8 cellular contexts compared by ENCODE assay signal in genomic region chr18:59899298-59900221, GRCh38. TPM values are rescaled to one million over a fixed set of nuclear protein-coding genes. Genes with fewer than 3 reads are reported as not detected.
A peak's percentile ranks its signal among the peaks of the same experiment; 100 is the strongest.
DNase-seq lines count a peak whose midpoint lies in the region; ATAC-seq and TF ChIP-seq lines count a peak whose summit lies in the region.

Gene PMAIP1, plus strand, starts transcription at chr18:59899996. Its CDS starts 182 bp downstream, at chr18:59900178.

- peak; percentile 63 for ATAC-seq in GM21619 (IDR thresholded peaks at IDR 0.05; ENCODE audit: unreplicated experiment)

- peak; percentile 77 for TF ChIP-seq POLR2A in erythroblast (IDR thresholded peaks at IDR 0.05; ENCODE audit: low read length)

- H3K36me3 ChIP-seq in muscle layer of duodenum (ENCODE audit: control insufficient read depth in 1 of 2, insufficient read depth in 2 of 2, low read length in 2 of 2), result no peaks in the 10 kb centered on the region

- H3K9me3 ChIP-seq in muscle layer of duodenum (ENCODE audit: control insufficient read depth in 1 of 2, low read length in 2 of 2), result no peaks in the 10 kb centered on the region

- DNase-seq in DMS114 treated with DMSO at 0.1 percent for 48 hours (lab: John Stamatoyannopoulos, UW; ENCODE audit: unreplicated experiment) (peak; percentile 60), OCI-M2 (lab: John Stamatoyannopoulos, UW; ENCODE audit: unreplicated experiment) (peak; percentile 32), activated T-cell treated with anti-CD3 and anti-CD28 coated beads for 24 hours (ENCODE audit: low read depth) (peak; percentile 82), erythroblast (lab: John Stamatoyannopoulos, UW) (peak; percentile 89 to 93)
- peak; percentile 64 for DNase-seq in Jurkat, Clone E6-1 (ENCODE audit: low read depth, low spot score)
- peak; percentile 77 to 85 for DNase-seq in stimulated activated CD8-positive, alpha-beta memory T cell treated with anti-CD3 and anti-CD28 coated beads, Interleukin-7, amount 100 ng/mL, for 4 hours (ENCODE audit: low read depth in 2 of 2)

- peak within 1 kb of the TSS; percentile 81 for H3K27ac ChIP-seq in muscle layer of duodenum (ENCODE audit: low read length)

- H3K4me3 ChIP-seq in Jurkat, Clone E6-1 (ENCODE audit: low read length), result peak within 1 kb of the TSS; percentile 67
- H3K4me3 ChIP-seq in muscle layer of duodenum (ENCODE audit: low read depth in 1 of 2, low read length in 2 of 2), result peak within 1 kb of the TSS; percentile 71 to 72

- H3K4me1 ChIP-seq in muscle layer of duodenum (ENCODE audit: control insufficient read depth in 1 of 2, insufficient read depth in 2 of 2, low read length in 2 of 2), result peaks cover 0 to 11% of the 10 kb centered on the region in 2 donors

- H3K27me3 ChIP-seq in muscle layer of duodenum (ENCODE audit: low read depth, low read length), result peaks cover 5% of the 10 kb centered on the region

RNA-seq across cellular contexts. Expression of gene PMAIP1, which starts in this region (rescaled TPM):
- polyA plus RNA-seq in Jurkat, Clone E6-1 (2012; ENCODE audit: insufficient read depth, insufficient read length), result 23.8 TPM

Comparison
In these comparisons a context has a peak if more than half of its experiments do, and no peak if none do; other contexts are left out.
1. Peak in every context shown above with its lines: DNase-seq, ATAC-seq, H3K4me3 ChIP-seq and H3K27ac ChIP-seq.
2. DNase-seq: peak in every context shown above with its lines; median percentile 91 in erythroblast; 82 in activated T-cell treated with anti-CD3 and anti-CD28 coated beads for 24 hours; 81 in stimulated activated CD8-positive, alpha-beta memory T cell treated with anti-CD3 and anti-CD28 coated beads, Interleukin-7, amount 100 ng/mL, for 4 hours; 64 in Jurkat, Clone E6-1; 60 in DMS114 treated with DMSO at 0.1 percent for 48 hours; 32 in OCI-M2.